Comparison of ENCODE assay signal across 8 cellular contexts in genomic region chr11:128757886-128758612, GRCh38.
DNase-seq lines count a peak whose midpoint lies in the region; ATAC-seq, FAIRE-seq and TF ChIP-seq lines count a peak whose summit lies in the region.

No MANE protein-coding gene starts in this region.

- H3K4me3 ChIP-seq in PC-3 (ENCODE audit: low read length) (no peak overlapping the region), neuronal stem cell (ENCODE audit: low read length in 2 of 2) (no peak overlapping the region), brain microvascular endothelial cell (ENCODE audit: low read depth, low read length) (no peak overlapping the region)

- no peak overlapping the region for H2BK120ac ChIP-seq in neuronal stem cell (ENCODE audit: low read depth, low read length)

- no peak overlapping the region for H2BK5ac ChIP-seq in neuronal stem cell (ENCODE audit: low read length)

- intact Hi-C loops in PC-3 (cut with micrococcal nuclease) = no loop called here

- no peaks in the 10 kb centered on the region for H3K4me1 ChIP-seq in PC-3 (ENCODE audit: insufficient read depth, low read length)
- H3K4me1 ChIP-seq in neuronal stem cell (ENCODE audit: control insufficient read depth in 2 of 2, insufficient read depth in 1 of 2, low read depth in 1 of 2, low read length in 2 of 2) = peaks cover 2 to 13% of the 10 kb centered on the region in 2 donors

- FAIRE-seq in H54 (lab: Jason Lieb, UNC) = no peak

- CTCF ChIA-PET in PC-3 (lab: Charles Lee) = no interaction called here

- no CpG with 5 or more reads among the region's 15 CpGs for WGBS in neuronal stem cell (ENCODE audit: extremely low coverage in 2 of 2, insufficient read length in 2 of 2, insufficient replicate concordance in 1 of 2), 2 donors

- H2AFZ ChIP-seq in PC-3 (ENCODE audit: low read length) (no peak overlapping the region), neuronal stem cell (ENCODE audit: low read length) (no peak overlapping the region)

- H4K20me1 ChIP-seq in PC-3 (ENCODE audit: low read length) = no peaks in the 10 kb centered on the region

- H3F3A ChIP-seq in PC-3 (ENCODE audit: low read length, unreplicated experiment) = no peaks in the 10 kb centered on the region

- H3K9ac ChIP-seq in PC-3 (ENCODE audit: low read length) (no peak overlapping the region), neuronal stem cell (ENCODE audit: low read depth, low read length, poor library complexity) (no peak overlapping the region)

- H3K9me2 ChIP-seq in PC-3 (replicated peaks; ENCODE audit: low read length) = no peaks in the 10 kb centered on the region

- ATAC-seq in GM18873 (IDR thresholded peaks at IDR 0.05; ENCODE audit: low FRiP score, unreplicated experiment) (peak; percentile 76), HG02571 (IDR thresholded peaks at IDR 0.05; ENCODE audit: unreplicated experiment) (peak; percentile 82), PC-3 (no peak)

- in situ Hi-C loops in brain microvascular endothelial cell (cut with HindIII; ENCODE audit: low pct_ligation_motif_present, low sequenced_read_pairs) = no loop called here

- H3K36me3 ChIP-seq in PC-3 (ENCODE audit: low read depth, low read length) = no peaks in the 10 kb centered on the region
- no peaks in the 10 kb centered on the region for H3K36me3 ChIP-seq in neuronal stem cell (replicated peaks in 1 of 2; ENCODE audit: control insufficient read depth in 2 of 2, insufficient read depth in 2 of 2, low read length in 2 of 2)
- peaks cover 7% of the 10 kb centered on the region for H3K36me3 ChIP-seq in brain microvascular endothelial cell (replicated peaks)

- H2BK12ac ChIP-seq in neuronal stem cell (ENCODE audit: low read length) = no peak overlapping the region

- TF ChIP-seq POLR2A in H54 (IDR thresholded peaks at IDR 0.05; ENCODE audit: low read depth, low read length) = no peak

- DNase-seq in PC-3 (peak; percentile 20), neuronal stem cell (ENCODE audit: low spot score) (no peak), DMS153 (lab: John Stamatoyannopoulos, UW) (no peak), Kasumi-1 (lab: John Stamatoyannopoulos, UW) (no peak), brain microvascular endothelial cell (no peak), H54 (ENCODE audit: insufficient read length, low spot score) (no peak)

- no peak for TF ChIP-seq CTCF in PC-3 (conservative IDR thresholded peaks at IDR 0.05; ENCODE audit: low read depth, low read length)
- no peak for TF ChIP-seq CTCF in brain microvascular endothelial cell (IDR thresholded peaks at IDR 0.05; ENCODE audit: low read depth, low read length, missing control alignments)

- no TSS peak for BruUV-seq in PC-3 (replicated peaks; lab: Mats Ljungman, UMichigan)

- H3K27me3 ChIP-seq in PC-3 (ENCODE audit: low read length) = 0 out of 2 replicates have a peak, but pooled peaks cover 5% of the 10 kb centered on the region
- H3K27me3 ChIP-seq in neuronal stem cell (ENCODE audit: control insufficient read depth in 3 of 3, insufficient read depth in 3 of 3, low read depth in 1 of 3, low read length in 3 of 3) = peaks cover 0 to 2% (median 0%) of the 10 kb centered on the region in 3 experiments
- no peaks in the 10 kb centered on the region for H3K27me3 ChIP-seq in brain microvascular endothelial cell (replicated peaks)

- no peak overlapping the region for H4K8ac ChIP-seq in neuronal stem cell (ENCODE audit: low read depth, low read length)

- H3K79me2 ChIP-seq in PC-3 (ENCODE audit: low read length) = no peaks in the 10 kb centered on the region

- peak overlapping the region; percentile 33 for H3K18ac ChIP-seq in neuronal stem cell (ENCODE audit: low read length)

- H3K79me1 ChIP-seq in neuronal stem cell (ENCODE audit: low read depth, low read length) = no peaks in the 10 kb centered on the region

- H2BK15ac ChIP-seq in neuronal stem cell (ENCODE audit: low read length) = no peak overlapping the region

- no peak overlapping the region for H3K23ac ChIP-seq in neuronal stem cell (ENCODE audit: low read depth, low read length, poor library complexity)

- H3K9me3 ChIP-seq in PC-3 (ENCODE audit: low read length) (no peaks in the 10 kb centered on the region), neuronal stem cell (replicated peaks in 1 of 2; ENCODE audit: control insufficient read depth in 2 of 2, insufficient read depth in 1 of 2, low read depth in 1 of 2, low read length in 2 of 2) (no peaks in the 10 kb centered on the region)

- H3K4ac ChIP-seq in neuronal stem cell (ENCODE audit: low read length) = no peak overlapping the region

- no peak overlapping the region for H2AK5ac ChIP-seq in neuronal stem cell (ENCODE audit: low read depth, low read length)

- POLR2A ChIA-PET in PC-3 (lab: Charles Lee; ENCODE audit: unreplicated experiment) = no interaction called here

- no peak overlapping the region for H3K4me2 ChIP-seq in PC-3 (ENCODE audit: low read length)
- H3K4me2 ChIP-seq in neuronal stem cell (ENCODE audit: insufficient read depth, low read length, poor library complexity, severe bottlenecking) = no peak overlapping the region

- no peak overlapping the region for H3K14ac ChIP-seq in neuronal stem cell (ENCODE audit: low read length)

- H3K27ac ChIP-seq in PC-3 (ENCODE audit: low read length) = no peak overlapping the region
- no peak overlapping the region for H3K27ac ChIP-seq in neuronal stem cell (replicated peaks; ENCODE audit: low read length)
- H3K27ac ChIP-seq in brain microvascular endothelial cell = no peak overlapping the region

- H4K91ac ChIP-seq in neuronal stem cell (ENCODE audit: low read depth, low read length, poor library complexity) = no peak overlapping the region
